In genomic region chr1:50139339-50139738, GRCh38 we compare ENCODE assay signal across 18 cellular contexts. TPM values are rescaled to one million over a fixed set of nuclear protein-coding genes. Genes with fewer than 3 reads are reported as not detected.
DNase-seq lines count a peak whose midpoint lies in the region; ATAC-seq and TF ChIP-seq lines count a peak whose summit lies in the region.
"Had no signal": no experiment of that assay in that cellular context is flagged by ENCODE, and none has a peak within 500 bp of the region (broad histone marks: within the 10 kb centered on the region; RNA-seq: fewer than 3 reads in every experiment).

No MANE protein-coding gene starts in this region.

- no peak overlapping the region for H3K4me2 ChIP-seq in GM23338

- H3K27ac Mint-ChIP-seq in GM23338, result 0 out of 2 replicates have a peak overlapping the region, but pooled peaks have one; percentile 15
- H3K27ac Mint-ChIP-seq in brain, result peak overlapping the region in 4 of 5 experiments; percentile 27 to 93 (median 68)
- no peak overlapping the region for H3K27ac Mint-ChIP-seq in activated CD8-positive, alpha-beta T cell treated with anti-CD3 and anti-CD28 coated beads, Interleukin-2, amount 10 ng/mL, durations not matched to agents 7 days and 5 days
- H3K27ac Mint-ChIP-seq in activated naive CD4-positive, alpha-beta T cell treated with anti-CD3 and anti-CD28 coated beads, Interleukin-2, amount 10 ng/mL, durations not matched to agents 7 days and 5 days, result no peak overlapping the region
- H3K27ac Mint-ChIP-seq: T-helper 17 cell had no signal

- ATAC-seq in GM23338, result no peak
- ATAC-seq in activated CD8-positive, alpha-beta T cell treated with anti-CD3 and anti-CD28 coated beads, Interleukin-2, amount 10 ng/mL, durations not matched to agents 7 days and 5 days, result no peak
- ATAC-seq: T-helper 17 cell had no signal

- H2AFZ ChIP-seq in GM23338, result peak overlapping the region; percentile 58; the same call in 1 of the 2 replicates

- no peaks in the 10 kb centered on the region for H3K9me3 Mint-ChIP-seq in GM23338
- no peaks in the 10 kb centered on the region for H3K9me3 Mint-ChIP-seq in brain
- no peaks in the 10 kb centered on the region for H3K9me3 Mint-ChIP-seq in activated CD8-positive, alpha-beta T cell treated with anti-CD3 and anti-CD28 coated beads, Interleukin-2, amount 10 ng/mL, durations not matched to agents 7 days and 5 days (ENCODE audit: insufficient read depth)
- H3K9me3 Mint-ChIP-seq in activated naive CD4-positive, alpha-beta T cell treated with anti-CD3 and anti-CD28 coated beads, Interleukin-2, amount 10 ng/mL, durations not matched to agents 7 days and 5 days, result no peaks in the 10 kb centered on the region

- peak; percentile 64 for DNase-seq in DMS 273 (lab: John Stamatoyannopoulos, UW; ENCODE audit: unreplicated experiment)
- no peak for DNase-seq in GM23338 (ENCODE audit: low spot score)
- peak; percentile 96 for DNase-seq in NCI-H345 treated with DMSO at 0.1 percent for 48 hours (lab: John Stamatoyannopoulos, UW; ENCODE audit: unreplicated experiment)
- no peak for DNase-seq in islet precursor cell
- no peak for DNase-seq in activated CD8-positive, alpha-beta T cell treated with anti-CD3 and anti-CD28 coated beads, Interleukin-2, amount 10 ng/mL, durations not matched to agents 7 days and 5 days
- no peak for DNase-seq in activated naive CD4-positive, alpha-beta T cell treated with anti-CD3 and anti-CD28 coated beads, Interleukin-2, amount 10 ng/mL, durations not matched to agents 7 days and 5 days
- no peak for DNase-seq in mucosa of gallbladder (ENCODE audit: low spot score)
- DNase-seq: C1 segment of cervical spinal cord, H7, IMR-90, Karpas-422, MM.1S, NCI-H2029 treated with DMSO at 0.1 percent for 48 hours, NCI-H226, SHP77 treated with DMSO at 0.1 percent for 48 hours, T-helper 17 cell had no signal

- no peaks in the 10 kb centered on the region for H4K20me1 ChIP-seq in GM23338 (replicated peaks; ENCODE audit: insufficient read depth)

- H3K36me3 ChIP-seq in GM23338 (ENCODE audit: insufficient read depth), result no peaks in the 10 kb centered on the region

- TF ChIP-seq CTCF in GM23338 (conservative IDR thresholded peaks at IDR 0.05; ENCODE audit: low read depth in 2 of 2) (no peak), brain (conservative IDR thresholded peaks at IDR 0.05) (no peak)

- no peaks in the 10 kb centered on the region for H3K36me3 Mint-ChIP-seq in GM23338 (ENCODE audit: low read depth)
- H3K36me3 Mint-ChIP-seq in brain, result peaks cover 21% of the 10 kb centered on the region
- H3K36me3 Mint-ChIP-seq in activated CD8-positive, alpha-beta T cell treated with anti-CD3 and anti-CD28 coated beads, Interleukin-2, amount 10 ng/mL, durations not matched to agents 7 days and 5 days (ENCODE audit: low read depth), result no peaks in the 10 kb centered on the region
- H3K36me3 Mint-ChIP-seq in activated naive CD4-positive, alpha-beta T cell treated with anti-CD3 and anti-CD28 coated beads, Interleukin-2, amount 10 ng/mL, durations not matched to agents 7 days and 5 days, result no peaks in the 10 kb centered on the region

- no peaks in the 10 kb centered on the region for H3K79me2 ChIP-seq in GM23338 (replicated peaks; ENCODE audit: insufficient read depth)

- no peak overlapping the region for H3K27ac ChIP-seq in GM23338 (ENCODE audit: low read depth)

- POLR2A ChIA-PET in activated CD8-positive, alpha-beta T cell treated with anti-CD3 and anti-CD28 coated beads, Interleukin-2, amount 10 ng/mL, durations not matched to agents 7 days and 5 days (lab: Charles Lee), result no interaction called here

- CTCF ChIA-PET in activated CD8-positive, alpha-beta T cell treated with anti-CD3 and anti-CD28 coated beads, Interleukin-2, amount 10 ng/mL, durations not matched to agents 7 days and 5 days (lab: Charles Lee), result no interaction called here
- CTCF ChIA-PET in activated naive CD4-positive, alpha-beta T cell treated with anti-CD3 and anti-CD28 coated beads, Interleukin-2, amount 10 ng/mL, durations not matched to agents 7 days and 5 days (lab: Charles Lee), result no interaction called here

- H3K4me1 Mint-ChIP-seq in GM23338, result peaks cover 16% of the 10 kb centered on the region
- peaks cover 73% of the 10 kb centered on the region for H3K4me1 Mint-ChIP-seq in brain
- no peaks in the 10 kb centered on the region for H3K4me1 Mint-ChIP-seq in activated CD8-positive, alpha-beta T cell treated with anti-CD3 and anti-CD28 coated beads, Interleukin-2, amount 10 ng/mL, durations not matched to agents 7 days and 5 days (ENCODE audit: low read depth)
- no peaks in the 10 kb centered on the region for H3K4me1 Mint-ChIP-seq in activated naive CD4-positive, alpha-beta T cell treated with anti-CD3 and anti-CD28 coated beads, Interleukin-2, amount 10 ng/mL, durations not matched to agents 7 days and 5 days
- H3K4me1 Mint-ChIP-seq: T-helper 17 cell had no signal

- H3K4me1 ChIP-seq in GM23338 (ENCODE audit: insufficient read depth), result peaks cover 2% of the 10 kb centered on the region; the same call in 1 of the 2 replicates

- H3K27me3 Mint-ChIP-seq in GM23338 (ENCODE audit: insufficient read depth, low read depth, poor library complexity), result no peaks in the 10 kb centered on the region
- H3K27me3 Mint-ChIP-seq in brain, result peaks cover 4% of the 10 kb centered on the region
- peaks cover 3% of the 10 kb centered on the region for H3K27me3 Mint-ChIP-seq in activated CD8-positive, alpha-beta T cell treated with anti-CD3 and anti-CD28 coated beads, Interleukin-2, amount 10 ng/mL, durations not matched to agents 7 days and 5 days (ENCODE audit: low read depth)
- H3K27me3 Mint-ChIP-seq in activated naive CD4-positive, alpha-beta T cell treated with anti-CD3 and anti-CD28 coated beads, Interleukin-2, amount 10 ng/mL, durations not matched to agents 7 days and 5 days, result no peaks in the 10 kb centered on the region

- H3K27me3 ChIP-seq in GM23338 (ENCODE audit: insufficient read depth), result no peaks in the 10 kb centered on the region

- H3K4me3 ChIP-seq in GM23338, result no peak overlapping the region

- no peak overlapping the region for H3K4me3 Mint-ChIP-seq in GM23338
- peak overlapping the region in 3 of 5 experiments; percentile 37 to 49 (median 45) for H3K4me3 Mint-ChIP-seq in brain
- no peak overlapping the region for H3K4me3 Mint-ChIP-seq in activated CD8-positive, alpha-beta T cell treated with anti-CD3 and anti-CD28 coated beads, Interleukin-2, amount 10 ng/mL, durations not matched to agents 7 days and 5 days
- no peak overlapping the region for H3K4me3 Mint-ChIP-seq in activated naive CD4-positive, alpha-beta T cell treated with anti-CD3 and anti-CD28 coated beads, Interleukin-2, amount 10 ng/mL, durations not matched to agents 7 days and 5 days
- H3K4me3 Mint-ChIP-seq: T-helper 17 cell had no signal

- H3F3A ChIP-seq in GM23338 (replicated peaks; ENCODE audit: low read depth), result no peaks in the 10 kb centered on the region

- 0 out of 2 replicates have a peak, but pooled peaks cover 4% of the 10 kb centered on the region for H3K9me2 ChIP-seq in GM23338 (ENCODE audit: insufficient read depth)

RNA-seq across cellular contexts. Expression of gene ELAVL4, which starts 30.6 kb away (rescaled TPM):
- total RNA-seq in GM23338 (2014; rRNA removed; shearing (Covaris generic)), result 1.4 and 2.6 TPM in 2 replicates
- 1.7 and 1.9 TPM in 2 replicates for polyA plus RNA-seq in GM23338 (2016; fragmentation: Nextera tagmentation; extraction: Ambion mirVana)
- polyA plus RNA-seq in brain (ENCODE audit: insufficient read depth, low read depth, low replicate concordance), result 88.9 TPM
- not detected for total RNA-seq in activated CD8-positive, alpha-beta T cell treated with anti-CD3 and anti-CD28 coated beads, Interleukin-2, amount 10 ng/mL, durations not matched to agents 7 days and 5 days
- 0.43 TPM for total RNA-seq in mucosa of gallbladder
- total RNA-seq: A673, IMR-90, T-helper 17 cell had no signal
- polyA plus RNA-seq: IMR-90 had no signal

Comparison
In these comparisons a context has a peak if more than half of its experiments do, and no peak if none do; other contexts are left out.
1. DNase-seq: peak in DMS 273 (single experiment) and NCI-H345 treated with DMSO at 0.1 percent for 48 hours (single experiment); none in GM23338 (single experiment), islet precursor cell (single experiment), activated CD8-positive, alpha-beta T cell treated with anti-CD3 and anti-CD28 coated beads, Interleukin-2, amount 10 ng/mL, durations not matched to agents 7 days and 5 days (single experiment), activated naive CD4-positive, alpha-beta T cell treated with anti-CD3 and anti-CD28 coated beads, Interleukin-2, amount 10 ng/mL, durations not matched to agents 7 days and 5 days (single experiment) and mucosa of gallbladder (single experiment).
2. H3K27ac Mint-ChIP-seq: peak in GM23338 (single experiment) and brain (4 of 5); none in activated CD8-positive, alpha-beta T cell treated with anti-CD3 and anti-CD28 coated beads, Interleukin-2, amount 10 ng/mL, durations not matched to agents 7 days and 5 days (single experiment) and activated naive CD4-positive, alpha-beta T cell treated with anti-CD3 and anti-CD28 coated beads, Interleukin-2, amount 10 ng/mL, durations not matched to agents 7 days and 5 days (single experiment).
3. H3K4me3 Mint-ChIP-seq: peak in brain (3 of 5); none in GM23338 (single experiment), activated CD8-positive, alpha-beta T cell treated with anti-CD3 and anti-CD28 coated beads, Interleukin-2, amount 10 ng/mL, durations not matched to agents 7 days and 5 days (single experiment) and activated naive CD4-positive, alpha-beta T cell treated with anti-CD3 and anti-CD28 coated beads, Interleukin-2, amount 10 ng/mL, durations not matched to agents 7 days and 5 days (single experiment).